Comparison of ENCODE assay signal across 1 cellular context in genomic region chr2:123453046-123453445, GRCh38.
TF ChIP-seq lines count a peak whose summit lies in the region.

No MANE protein-coding gene starts in this region.

TF ChIP-seq in GM23338, 12 proteins besides CTCF, POLR2A, EP300 and RAD21 (continued from another document):
- TF ChIP-seq ZNF462 (CRISPR knock-in tag; IDR thresholded peaks at IDR 0.05) (no peak), NANOG (IDR thresholded peaks at IDR 0.05; ENCODE audit: borderline replicate concordance) (no peak), REST (IDR thresholded peaks at IDR 0.05; ENCODE audit: unreplicated experiment) (no peak), ZNF331 (CRISPR knock-in tag; IDR thresholded peaks at IDR 0.05; ENCODE audit: low read depth) (no peak), EZH2 (IDR thresholded peaks at IDR 0.05; ENCODE audit: low read depth, unreplicated experiment) (no peak), STAT1 (IDR thresholded peaks at IDR 0.05; ENCODE audit: unreplicated experiment) (no peak)
